Comparison of ENCODE assay signal across 1 cellular context in genomic region chr1:84506002-84506728, GRCh38.
A peak's percentile ranks its signal among the peaks of the same experiment; 100 is the strongest.
TF ChIP-seq lines count a peak whose summit lies in the region.

GNG5 (minus strand) TSS chr1:84506581; CDS start chr1:84506091, 490 bp downstream.
A gene with protein sequence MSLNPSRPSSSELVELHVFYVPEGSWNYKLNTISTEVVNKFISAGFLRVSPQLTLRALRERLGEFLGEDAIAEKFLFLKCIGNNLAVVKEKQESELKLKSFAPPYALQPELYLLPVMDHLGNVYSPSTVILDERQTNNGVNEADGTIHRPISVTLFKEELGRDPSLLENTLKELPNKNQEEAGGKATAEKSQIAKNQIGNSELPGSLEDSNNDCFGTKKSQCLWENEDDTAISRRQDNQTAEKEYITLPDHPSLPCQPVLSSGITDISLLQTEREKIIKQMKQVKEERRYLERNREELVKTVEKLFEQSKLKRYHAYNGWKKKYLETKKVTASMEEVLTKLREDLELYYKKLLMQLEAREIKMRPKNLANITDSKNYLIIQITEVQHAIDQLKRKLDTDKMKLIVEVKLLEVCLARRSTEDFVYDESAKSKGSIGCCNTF (plus strand): TSS chr1:84506386. CDS start chr1:84516360, 9,974 bp downstream.

TF ChIP-seq in IMR-90, 13 proteins besides CTCF, POLR2A, EP300 and RAD21 (continued from another document):
- TF ChIP-seq CHD1 (IDR thresholded peaks at IDR 0.05; ENCODE audit: low read depth, low read length) (no peak), CEBPB (IDR thresholded peaks at IDR 0.05; ENCODE audit: low read depth, low read length) (no peak), FOS (IDR thresholded peaks at IDR 0.05; ENCODE audit: low read depth, low read length) (peak; percentile 75), MXI1 (IDR thresholded peaks at IDR 0.05; ENCODE audit: borderline replicate concordance, low read depth, low read length) (0 out of 2 replicates have a peak, but pooled peaks have one; percentile 17), RCOR1 (IDR thresholded peaks at IDR 0.05; ENCODE audit: insufficient replicate concordance, low read length) (no peak), MAZ (IDR thresholded peaks at IDR 0.05; ENCODE audit: borderline replicate concordance, low read depth, low read length) (peak; percentile 44; the same call in 1 of the 2 replicates)
